15 cellular contexts compared by ENCODE assay signal in genomic region chr9:131094622-131095021, GRCh38. TPM values are rescaled to one million over a fixed set of nuclear protein-coding genes. Genes with fewer than 3 reads are reported as not detected.
DNase-seq lines count a peak whose midpoint lies in the region; ATAC-seq and TF ChIP-seq lines count a peak whose summit lies in the region.
"Had no signal": no experiment of that assay in that cellular context is flagged by ENCODE, and none has a peak within 500 bp of the region (broad histone marks: within the 10 kb centered on the region; RNA-seq: fewer than 3 reads in every experiment).

No MANE protein-coding gene starts in this region.

- POLR2A ChIA-PET in Caco-2 (lab: Charles Lee), result no interaction called here

- no peak overlapping the region for H3K4me2 ChIP-seq in neuronal stem cell (ENCODE audit: insufficient read depth, low read length, poor library complexity, severe bottlenecking)
- H3K4me2 ChIP-seq: PC-9 had no signal

- CTCF ChIA-PET in Caco-2 (lab: Charles Lee), result no interaction called here

- H3K36me3 Mint-ChIP-seq in Caco-2 (ENCODE audit: insufficient read depth, unreplicated experiment), result no peaks in the 10 kb centered on the region
- H3K36me3 Mint-ChIP-seq: CD4-positive, alpha-beta memory T cell; naive B cell had no signal

- H3K27me3 ChIP-seq in Caco-2 (replicated peaks; ENCODE audit: control insufficient read depth, insufficient read depth, low read length) (no peaks in the 10 kb centered on the region), neuronal stem cell (ENCODE audit: control insufficient read depth in 3 of 3, insufficient read depth in 3 of 3, low read depth in 1 of 3, low read length in 3 of 3) (peaks cover 0 to 52% (median 0%) of the 10 kb centered on the region in 3 experiments), HAP-1 (ENCODE audit: low read depth) (0 out of 2 replicates have a peak, but pooled peaks cover 3% of the 10 kb centered on the region)

- H3K4me3 ChIP-seq in Caco-2 (ENCODE audit: low read depth, low read length) (no peak overlapping the region), fibroblast of pulmonary artery (replicated peaks; ENCODE audit: low read depth, low read length) (no peak overlapping the region), neuronal stem cell (ENCODE audit: low read length in 2 of 2) (no peak overlapping the region), HAP-1 (no peak overlapping the region)
- H3K4me3 ChIP-seq: adrenal gland, PC-9 had no signal

- H2BK120ac ChIP-seq in neuronal stem cell (ENCODE audit: low read depth, low read length), result no peak overlapping the region

- in situ Hi-C loops in HAP-1 (cut with MboI; ENCODE audit: low sequenced_read_pairs), result no loop called here

- no peak overlapping the region for H2AFZ ChIP-seq in neuronal stem cell (ENCODE audit: low read length)
- H2AFZ ChIP-seq: PC-9 had no signal

- H3K14ac ChIP-seq in neuronal stem cell (ENCODE audit: low read length), result no peak overlapping the region

- peak overlapping the region; percentile 31 for H3K18ac ChIP-seq in neuronal stem cell (ENCODE audit: low read length)

- H3K9me3 ChIP-seq in Caco-2 (no peaks in the 10 kb centered on the region), neuronal stem cell (replicated peaks in 1 of 2; ENCODE audit: control insufficient read depth in 2 of 2, insufficient read depth in 1 of 2, low read depth in 1 of 2, low read length in 2 of 2) (no peaks in the 10 kb centered on the region), HAP-1 (no peaks in the 10 kb centered on the region)
- H3K9me3 ChIP-seq: adrenal gland had no signal

- no peaks in the 10 kb centered on the region for H3K9me3 Mint-ChIP-seq in Caco-2 (ENCODE audit: unreplicated experiment)
- H3K9me3 Mint-ChIP-seq: CD4-positive, alpha-beta memory T cell; endodermal cell had no signal

- no peaks in the 10 kb centered on the region for H3K36me3 ChIP-seq in Caco-2 (ENCODE audit: control insufficient read depth, insufficient read depth, low read length)
- peaks cover 3 to 5% of the 10 kb centered on the region in 2 donors for H3K36me3 ChIP-seq in neuronal stem cell (replicated peaks in 1 of 2; ENCODE audit: control insufficient read depth in 2 of 2, insufficient read depth in 2 of 2, low read length in 2 of 2)
- no peaks in the 10 kb centered on the region for H3K36me3 ChIP-seq in HAP-1 (replicated peaks)
- H3K36me3 ChIP-seq: adrenal gland had no signal

- H3K27me3 Mint-ChIP-seq in Caco-2 (ENCODE audit: insufficient read depth, unreplicated experiment), result no peaks in the 10 kb centered on the region

- no TSS peak for BruUV-seq in Caco-2 (replicated peaks; lab: Mats Ljungman, UMichigan)

- no peak overlapping the region for H3K27ac Mint-ChIP-seq in Caco-2 (ENCODE audit: unreplicated experiment)
- H3K27ac Mint-ChIP-seq: CD4-positive, alpha-beta memory T cell; endodermal cell; naive B cell had no signal

- no peak overlapping the region for H3K9ac ChIP-seq in neuronal stem cell (ENCODE audit: low read depth, low read length, poor library complexity)

- ATAC-seq in GM19324 (IDR thresholded peaks at IDR 0.05; ENCODE audit: low FRiP score, unreplicated experiment), result no peak

- DNase-seq in Caco-2, result no peak
- DNase-seq in RPMI7951 (ENCODE audit: low read depth), result peak; percentile 26
- peak; percentile 40 for DNase-seq in fibroblast of pulmonary artery (ENCODE audit: low read depth)
- DNase-seq in neuronal stem cell (ENCODE audit: low spot score), result no peak
- no peak for DNase-seq in NOMO-1 (lab: John Stamatoyannopoulos, UW; ENCODE audit: unreplicated experiment in 2 of 2)
- DNase-seq in NCI-H2107 (lab: John Stamatoyannopoulos, UW), result no peak
- no peak for DNase-seq in HAP-1 (ENCODE audit: low spot score in 2 of 2)
- DNase-seq: CD4-positive, alpha-beta memory T cell; endodermal cell; naive B cell; NCI-H2171; stimulated activated CD8-positive, alpha-beta memory T cell treated with anti-CD3 and anti-CD28 coated beads, Interleukin-4, amount 100 ng/mL, for 48 hours had no signal

- no peak overlapping the region for H2BK5ac ChIP-seq in neuronal stem cell (ENCODE audit: low read length)

- TF ChIP-seq CTCF in Caco-2 (IDR thresholded peaks at IDR 0.05; ENCODE audit: insufficient read depth in 1 of 2, low read depth in 1 of 2, low read length in 1 of 2, severe bottlenecking in 1 of 2, unreplicated experiment in 1 of 2), result no peak
- TF ChIP-seq CTCF in fibroblast of pulmonary artery (IDR thresholded peaks at IDR 0.05; ENCODE audit: low read length, missing control alignments), result no peak

- H4K91ac ChIP-seq in neuronal stem cell (ENCODE audit: low read depth, low read length, poor library complexity), result no peak overlapping the region

- H4K8ac ChIP-seq in neuronal stem cell (ENCODE audit: low read depth, low read length), result no peak overlapping the region

- intact Hi-C loops in Caco-2 (cut with micrococcal nuclease; ENCODE audit: unreplicated experiment), result no loop called here

- H3K23ac ChIP-seq in neuronal stem cell (ENCODE audit: low read depth, low read length, poor library complexity), result peak overlapping the region; percentile 46

- peaks cover 7% of the 10 kb centered on the region for H3K79me1 ChIP-seq in neuronal stem cell (ENCODE audit: low read depth, low read length)

- WGBS in neuronal stem cell (ENCODE audit: extremely low coverage in 2 of 2, insufficient read length in 2 of 2, insufficient replicate concordance in 1 of 2), 2 donors, result no CpG with 5 or more reads among the region's 12 CpGs

- no peak overlapping the region for H2BK12ac ChIP-seq in neuronal stem cell (ENCODE audit: low read length)

- H3K4me1 ChIP-seq in Caco-2 (peaks cover 12% of the 10 kb centered on the region), neuronal stem cell (ENCODE audit: control insufficient read depth in 2 of 2, insufficient read depth in 1 of 2, low read depth in 1 of 2, low read length in 2 of 2) (peaks cover 8 to 20% of the 10 kb centered on the region in 2 donors), HAP-1 (peaks cover 10% of the 10 kb centered on the region)

- peak overlapping the region; percentile 33 for H2AK5ac ChIP-seq in neuronal stem cell (ENCODE audit: low read depth, low read length)

- H3K27ac ChIP-seq in neuronal stem cell (replicated peaks; ENCODE audit: low read length), result no peak overlapping the region
- H3K27ac ChIP-seq: adrenal gland, PC-9 had no signal

- peaks cover 7% of the 10 kb centered on the region for H3K4me1 Mint-ChIP-seq in Caco-2 (ENCODE audit: low read depth, unreplicated experiment)

- no peak overlapping the region for H3K4ac ChIP-seq in neuronal stem cell (ENCODE audit: low read length)

- H2BK15ac ChIP-seq in neuronal stem cell (ENCODE audit: low read length), result no peak overlapping the region

- H3K4me3 Mint-ChIP-seq in Caco-2 (ENCODE audit: unreplicated experiment), result peak overlapping the region; percentile 84
- H3K4me3 Mint-ChIP-seq: endodermal cell had no signal

RNA-seq across cellular contexts. Expression of gene AIF1L, which starts 1.7 kb away (rescaled TPM):
- 20.8 and 23.3 TPM in 2 replicates for total RNA-seq in Caco-2 (2022)
- total RNA-seq in RPMI7951 (2014; rRNA removed; shearing (Covaris generic)), result 0.39 and 0.72 TPM in 2 replicates
- 90.6 TPM for polyA plus RNA-seq in neuronal stem cell (2013, experiment 1 of 2)
- 91.1 TPM for polyA plus RNA-seq in neuronal stem cell (2013, experiment 2 of 2)
- polyA plus RNA-seq: CD4-positive, alpha-beta memory T cell had no signal

RNA-seq across cellular contexts. Expression of gene NUP214, which starts 30.8 kb away (rescaled TPM):
- 52.3 and 52.9 TPM in 2 replicates for total RNA-seq in Caco-2 (2022)
- total RNA-seq in RPMI7951 (2014; rRNA removed; shearing (Covaris generic)), result 9.2 and 11.7 TPM in 2 replicates
- 22.4 TPM for polyA plus RNA-seq in neuronal stem cell (2013, experiment 1 of 2)
- 21.0 TPM for polyA plus RNA-seq in neuronal stem cell (2013, experiment 2 of 2)

Comparison
In these comparisons a context has a peak if more than half of its experiments do, and no peak if none do; other contexts are left out.
1. DNase-seq: peak in RPMI7951 (single experiment) and fibroblast of pulmonary artery (single experiment); none in Caco-2 (0 of 2), neuronal stem cell (single experiment), NOMO-1 (0 of 2), NCI-H2107 (single experiment) and HAP-1 (0 of 2).
2. RNA of gene AIF1L, which starts 1.7 kb away (total RNA-seq): 20.8 to 23.3 TPM in Caco-2; 0.39 to 0.72 TPM in RPMI7951; every median in the first group is over 10 times any median in the second.